8 cellular contexts compared by ENCODE assay signal in genomic region chr2:47016172-47016913, GRCh38.
DNase-seq lines count a peak whose midpoint lies in the region; ATAC-seq and TF ChIP-seq lines count a peak whose summit lies in the region.

No MANE protein-coding gene starts in this region.

- H3K27ac Mint-ChIP-seq in activated CD8-positive, alpha-beta T cell treated with anti-CD3 and anti-CD28 coated beads, Interleukin-2, amount 10 ng/mL, durations not matched to agents 7 days and 5 days, result peak overlapping the region; percentile 4
- no peak overlapping the region for H3K27ac Mint-ChIP-seq in activated CD8-positive, alpha-beta T cell treated with anti-CD3 and anti-CD28 coated beads for 36 hours

- intact Hi-C loops in activated CD8-positive, alpha-beta T cell treated with anti-CD3 and anti-CD28 coated beads for 36 hours (cut with micrococcal nuclease), result no loop called here
- intact Hi-C loops in psoas muscle (cut with DNase I), result loop anchor here in 1 of 2 donors (5.0 kb wide), 1 partner anchor 211 kb away; no protein-coding TSS in a partner anchor

- H3K27ac ChIP-seq in psoas muscle, result peak overlapping the region; percentile 93

- peaks cover 34% of the 10 kb centered on the region for H3K36me3 Mint-ChIP-seq in activated CD8-positive, alpha-beta T cell treated with anti-CD3 and anti-CD28 coated beads, Interleukin-2, amount 10 ng/mL, durations not matched to agents 7 days and 5 days (ENCODE audit: low read depth)
- H3K36me3 Mint-ChIP-seq in activated CD8-positive, alpha-beta T cell treated with anti-CD3 and anti-CD28 coated beads for 36 hours (ENCODE audit: low read depth), result peaks cover 24% of the 10 kb centered on the region

- H3K4me3 Mint-ChIP-seq in activated CD8-positive, alpha-beta T cell treated with anti-CD3 and anti-CD28 coated beads, Interleukin-2, amount 10 ng/mL, durations not matched to agents 7 days and 5 days, result no peak overlapping the region
- no peak overlapping the region for H3K4me3 Mint-ChIP-seq in activated CD8-positive, alpha-beta T cell treated with anti-CD3 and anti-CD28 coated beads for 36 hours

- POLR2A ChIA-PET in activated CD8-positive, alpha-beta T cell treated with anti-CD3 and anti-CD28 coated beads, Interleukin-2, amount 10 ng/mL, durations not matched to agents 7 days and 5 days (lab: Charles Lee), result no interaction called here
- POLR2A ChIA-PET in activated CD8-positive, alpha-beta T cell treated with anti-CD3 and anti-CD28 coated beads for 36 hours (lab: Charles Lee), result no interaction called here

- peaks cover 0 to 14% of the 10 kb centered on the region in 2 donors for H3K36me3 ChIP-seq in psoas muscle (ENCODE audit: insufficient read depth in 1 of 2, low read depth in 1 of 2)

- no peaks in the 10 kb centered on the region for H3K9me3 Mint-ChIP-seq in activated CD8-positive, alpha-beta T cell treated with anti-CD3 and anti-CD28 coated beads, Interleukin-2, amount 10 ng/mL, durations not matched to agents 7 days and 5 days (ENCODE audit: insufficient read depth)
- H3K9me3 Mint-ChIP-seq in activated CD8-positive, alpha-beta T cell treated with anti-CD3 and anti-CD28 coated beads for 36 hours, result no peaks in the 10 kb centered on the region

- H3K4me3 ChIP-seq in psoas muscle, result no peak overlapping the region

- CTCF ChIA-PET in activated CD8-positive, alpha-beta T cell treated with anti-CD3 and anti-CD28 coated beads, Interleukin-2, amount 10 ng/mL, durations not matched to agents 7 days and 5 days (lab: Charles Lee), result interaction anchor here (0.9 kb wide), 1 partner anchor 306 kb away, joined by 3 read pairs; no protein-coding TSS in a partner anchor
- CTCF ChIA-PET in activated CD8-positive, alpha-beta T cell treated with anti-CD3 and anti-CD28 coated beads for 36 hours (lab: Charles Lee), result no interaction called here

- H3K9me3 ChIP-seq in psoas muscle, result no peaks in the 10 kb centered on the region

- 8 to 24% (median 19%) methylated on average over 6 of the region's 6 CpGs for WGBS in psoas muscle, 3 donors

- DNase-seq in activated CD8-positive, alpha-beta T cell treated with anti-CD3 and anti-CD28 coated beads, Interleukin-2, amount 10 ng/mL, durations not matched to agents 7 days and 5 days, result no peak
- no peak for DNase-seq in activated CD8-positive, alpha-beta T cell treated with anti-CD3 and anti-CD28 coated beads for 36 hours
- peak; percentile 94 for DNase-seq in SKM-1 treated with dmso at 0.1 percent for 144 hours (lab: John Stamatoyannopoulos, UW; ENCODE audit: unreplicated experiment)
- peak; percentile 78 for DNase-seq in fibroblast of peridontal ligament (ENCODE audit: extremely low read depth)
- peak; percentile 53 to 86 for DNase-seq in psoas muscle
- no peak for DNase-seq in activated gamma-delta T cell treated with Interleukin-2 at 50 U/mL for 16 hours

- no peaks in the 10 kb centered on the region for H3K27me3 ChIP-seq in psoas muscle (ENCODE audit: insufficient read depth in 3 of 3, low read length in 2 of 3)

- no peak for ATAC-seq in activated CD8-positive, alpha-beta T cell treated with anti-CD3 and anti-CD28 coated beads, Interleukin-2, amount 10 ng/mL, durations not matched to agents 7 days and 5 days
- ATAC-seq in activated CD8-positive, alpha-beta T cell treated with anti-CD3 and anti-CD28 coated beads for 36 hours, result no peak
- ATAC-seq in psoas muscle (peak; percentile 86 to 92 (median 92)), GM21737 (IDR thresholded peaks at IDR 0.05; ENCODE audit: unreplicated experiment) (no peak), HG02763 (IDR thresholded peaks at IDR 0.05; ENCODE audit: unreplicated experiment) (no peak)

- H3K27me3 Mint-ChIP-seq in activated CD8-positive, alpha-beta T cell treated with anti-CD3 and anti-CD28 coated beads, Interleukin-2, amount 10 ng/mL, durations not matched to agents 7 days and 5 days (ENCODE audit: low read depth), result no peaks in the 10 kb centered on the region
- no peaks in the 10 kb centered on the region for H3K27me3 Mint-ChIP-seq in activated CD8-positive, alpha-beta T cell treated with anti-CD3 and anti-CD28 coated beads for 36 hours

- no peaks in the 10 kb centered on the region for H3K4me1 Mint-ChIP-seq in activated CD8-positive, alpha-beta T cell treated with anti-CD3 and anti-CD28 coated beads, Interleukin-2, amount 10 ng/mL, durations not matched to agents 7 days and 5 days (ENCODE audit: low read depth)
- H3K4me1 Mint-ChIP-seq in activated CD8-positive, alpha-beta T cell treated with anti-CD3 and anti-CD28 coated beads for 36 hours (ENCODE audit: low read depth), result no peaks in the 10 kb centered on the region

- H3K4me1 ChIP-seq in psoas muscle, result peaks cover 39% of the 10 kb centered on the region

- no peak for TF ChIP-seq CTCF in activated CD8-positive, alpha-beta T cell treated with anti-CD3 and anti-CD28 coated beads for 36 hours (IDR thresholded peaks at IDR 0.05)
- no peak for TF ChIP-seq CTCF in psoas muscle (IDR thresholded peaks at IDR 0.05)

Comparison
In these comparisons a context has a peak if more than half of its experiments do, and no peak if none do; other contexts are left out.
1. ATAC-seq: peak in psoas muscle (4 of 4); none in activated CD8-positive, alpha-beta T cell treated with anti-CD3 and anti-CD28 coated beads, Interleukin-2, amount 10 ng/mL, durations not matched to agents 7 days and 5 days (single experiment), activated CD8-positive, alpha-beta T cell treated with anti-CD3 and anti-CD28 coated beads for 36 hours (single experiment), GM21737 (single experiment) and HG02763 (single experiment).
2. DNase-seq: peak in SKM-1 treated with dmso at 0.1 percent for 144 hours (single experiment), fibroblast of peridontal ligament (single experiment) and psoas muscle (2 of 2); none in activated CD8-positive, alpha-beta T cell treated with anti-CD3 and anti-CD28 coated beads, Interleukin-2, amount 10 ng/mL, durations not matched to agents 7 days and 5 days (single experiment), activated CD8-positive, alpha-beta T cell treated with anti-CD3 and anti-CD28 coated beads for 36 hours (single experiment) and activated gamma-delta T cell treated with Interleukin-2 at 50 U/mL for 16 hours (single experiment).